Comparison of ENCODE assay signal across 26 cellular contexts in genomic region chr9:18942801-18943200, GRCh38.
"Had no signal": no experiment of that assay in that cellular context is flagged by ENCODE, and none has a peak within 500 bp of the region (broad histone marks: within the 10 kb centered on the region; RNA-seq: fewer than 3 reads in every experiment).

No MANE protein-coding gene starts in this region.

- H3K27me3 ChIP-seq: hepatocyte, ovary, suprapubic skin, tibial nerve, upper lobe of left lung, vagina had no signal

- H3K36me3 ChIP-seq: lower lobe of right lung, ovary, prostate gland, suprapubic skin, thoracic aorta, tibial nerve, upper lobe of left lung, vagina had no signal

- H3K9me3 ChIP-seq: lower lobe of right lung, ovary, prostate gland, suprapubic skin, thoracic aorta, tibial nerve, upper lobe of left lung, vagina had no signal

- ATAC-seq: left lobe of liver; lower lobe of right lung; natural killer cell; sciatic nerve; stimulated activated naive B cell treated with anti-CD40 and anti-IgM and Interleukin-4, amounts not matched to agents 10 μg/mL and 1 μg/mL and 100 μg/mL, for 72 hours; stimulated activated naive CD8-positive, alpha-beta T cell treated with anti-CD3 and anti-CD28 coated beads, Interleukin-15, Interleukin-2, amounts not matched to agents 100 U/mL and 50 U/mL, for 24 hours had no signal

- H2AFZ ChIP-seq: hepatocyte had no signal

- DNase-seq: islet precursor cell; left cardiac atrium; lower lobe of right lung; mesendoderm; naive B cell; natural killer cell; ovary; posterior cingulate gyrus; retina; right cardiac atrium; stimulated activated CD4-positive, alpha-beta T cell treated with anti-CD3 and anti-CD28 coated beads, Interleukin-12 subunit alpha, Interleukin-12 subunit beta, amount 100 ng/mL, for 4 hours; stimulated activated CD4-positive, alpha-beta T cell treated with anti-CD3 and anti-CD28 coated beads, Interleukin-15, amount 100 ng/mL, for 24 hours; stimulated activated CD4-positive, alpha-beta T cell treated with anti-CD3 and anti-CD28 coated beads, Interleukin-2, amount 100 ng/mL, for 24 hours; stimulated activated CD4-positive, alpha-beta T cell treated with anti-CD3 and anti-CD28 coated beads, Interleukin-4, amount 100 ng/mL, for 1 hour; stimulated activated naive B cell treated with anti-CD40 and anti-IgM and Interleukin-4, amounts not matched to agents 10 μg/mL and 1 μg/mL and 100 μg/mL, for 72 hours; stimulated activated naive CD8-positive, alpha-beta T cell treated with anti-CD3 and anti-CD28 coated beads, Interleukin-15, Interleukin-2, amounts not matched to agents 100 U/mL and 50 U/mL, for 24 hours; upper lobe of left lung had no signal

- H3K4me3 ChIP-seq: hepatocyte, lower lobe of right lung, ovary, prostate gland, skin epidermis, suprapubic skin, thoracic aorta, tibial nerve, upper lobe of left lung, vagina had no signal

- H3K4me2 ChIP-seq: hepatocyte had no signal

- H3K4me1 ChIP-seq: lower lobe of right lung, prostate gland, suprapubic skin, tibial nerve, upper lobe of left lung, vagina had no signal

- H3K27ac ChIP-seq: hepatocyte, lower lobe of right lung, ovary, prostate gland, suprapubic skin, thoracic aorta, tibial nerve, upper lobe of left lung, vagina had no signal

- H3K79me2 ChIP-seq: hepatocyte had no signal
